17 cellular contexts compared by ENCODE assay signal in the genomic region with DNA sequence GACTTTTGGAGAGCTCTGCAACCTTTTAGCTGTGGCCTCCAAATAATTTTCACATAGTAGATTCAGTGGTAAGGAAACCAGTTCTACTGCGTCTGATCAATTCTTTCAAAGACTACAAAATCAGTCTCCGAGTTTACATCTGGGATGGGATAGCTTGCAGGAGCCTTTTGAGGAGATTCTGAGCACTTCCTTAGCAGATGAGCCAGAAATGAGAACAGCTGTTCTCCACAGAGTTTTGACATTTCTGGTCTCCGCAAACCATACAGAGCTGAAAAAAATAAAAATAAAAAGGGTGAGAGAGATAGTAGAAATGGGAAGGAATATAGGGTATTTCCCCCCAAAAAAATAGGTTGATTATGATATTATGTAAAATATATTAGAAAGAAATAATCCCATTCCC.
DNase-seq lines count a peak whose midpoint lies in the region; ATAC-seq and TF ChIP-seq lines count a peak whose summit lies in the region.
"Had no signal": no experiment of that assay in that cellular context is flagged by ENCODE, and none has a peak within 500 bp of the region (broad histone marks: within the 10 kb centered on the region; RNA-seq: fewer than 3 reads in every experiment).

No MANE protein-coding gene starts in this region.

- no peak for TF ChIP-seq POLR2A in gastroesophageal sphincter (IDR thresholded peaks at IDR 0.05)

- no peak for TF ChIP-seq EP300 in gastroesophageal sphincter (IDR thresholded peaks at IDR 0.05)

- TF ChIP-seq CTCF in right atrium auricular region (IDR thresholded peaks at IDR 0.05), result no peak
- TF ChIP-seq CTCF in gastroesophageal sphincter (IDR thresholded peaks at IDR 0.05), result no peak
- TF ChIP-seq CTCF in left lung (IDR thresholded peaks at IDR 0.05), result no peak

- intact Hi-C loops in Right ventricle myocardium inferior (cut with DNase I), result no loop called here
- intact Hi-C loops in left lung (cut with DNase I), result no loop called here
- intact Hi-C loops in sciatic nerve (cut with DNase I), result no loop called here

- H3K4me1 ChIP-seq in right atrium auricular region (peaks cover 0 to 2% of the 10 kb centered on the region in 2 donors), gastroesophageal sphincter (peaks cover under 1 to 20% (median 3%) of the 10 kb centered on the region in 3 donors), left lung (no peaks in the 10 kb centered on the region)
- H3K4me1 ChIP-seq: BLaER1, Caco-2 had no signal

- H3K9me3 ChIP-seq in right atrium auricular region (no peaks in the 10 kb centered on the region), gastroesophageal sphincter (no peaks in the 10 kb centered on the region), left lung (no peaks in the 10 kb centered on the region)
- H3K9me3 ChIP-seq: BLaER1, Caco-2 had no signal

- DNase-seq in Right ventricle myocardium inferior (ENCODE audit: missing footprints) (no peak), right atrium auricular region (ENCODE audit: low spot score) (no peak), left lung (no peak), sciatic nerve (ENCODE audit: low spot score) (no peak), hippocampal formation (lab: John Stamatoyannopoulos, UW) (no peak), dermis blood vessel endothelial cell (no peak)
- DNase-seq: Caco-2; CD4-positive, CD25-positive, alpha-beta regulatory T cell; CD8-positive, alpha-beta T cell; DMS153; DND-41; GM23248; H7 had no signal

- H3K27ac ChIP-seq in right atrium auricular region (no peak overlapping the region), gastroesophageal sphincter (peak overlapping the region in 2 of 4 donors; percentile 9 to 56), left lung (peak overlapping the region in 1 of 2 donors; percentile 10)
- H3K27ac ChIP-seq: 22Rv1, BLaER1, C4-2B, GM23248 had no signal

- H3K36me3 ChIP-seq in right atrium auricular region (no peaks in the 10 kb centered on the region), gastroesophageal sphincter (peaks cover 0 to 7% of the 10 kb centered on the region in 2 donors), left lung (no peaks in the 10 kb centered on the region)
- H3K36me3 ChIP-seq: BLaER1 had no signal

- WGBS in gastroesophageal sphincter (ENCODE audit: low coverage in 1 of 2), 2 donors, result 70 to 79% methylated on average over 2 to 3 of the region's 3 CpGs

- no peaks in the 10 kb centered on the region for H3K27me3 ChIP-seq in right atrium auricular region
- no peaks in the 10 kb centered on the region for H3K27me3 ChIP-seq in gastroesophageal sphincter
- no peaks in the 10 kb centered on the region for H3K27me3 ChIP-seq in left lung
- H3K27me3 ChIP-seq: BLaER1 had no signal

- ATAC-seq in Right ventricle myocardium inferior, result peak; percentile 69
- ATAC-seq in gastroesophageal sphincter, result peak; percentile 48
- ATAC-seq in left lung, result peak; percentile 32
- peak; percentile 42 for ATAC-seq in sciatic nerve
- ATAC-seq: CD8-positive, alpha-beta T cell had no signal

- H3K4me3 ChIP-seq in right atrium auricular region, result no peak overlapping the region
- no peak overlapping the region for H3K4me3 ChIP-seq in gastroesophageal sphincter
- no peak overlapping the region for H3K4me3 ChIP-seq in left lung
- H3K4me3 ChIP-seq: BLaER1, GM23248 had no signal
